ENCODE assay signal across 9 cellular contexts in the genomic region with DNA sequence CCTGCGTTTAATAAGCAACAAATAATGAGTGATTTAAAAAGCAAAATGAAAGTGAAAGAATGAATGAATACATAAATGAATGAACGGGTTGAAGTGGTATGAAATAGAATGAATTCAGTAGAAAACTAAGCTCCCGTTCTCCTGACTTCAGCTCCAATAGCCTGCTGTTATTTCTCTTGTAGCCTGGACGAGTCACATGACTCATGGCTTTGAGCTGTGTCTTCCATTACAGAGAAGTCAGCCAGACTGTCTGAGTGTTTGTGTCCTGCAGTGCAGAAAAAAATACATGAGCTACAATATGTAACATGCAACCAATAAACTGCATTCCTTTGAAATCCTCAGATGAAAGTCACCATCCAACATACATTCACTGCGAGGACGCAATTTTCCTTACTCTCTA. TPM values are rescaled to one million over a fixed set of nuclear protein-coding genes. Genes with fewer than 3 reads are reported as not detected.
DNase-seq lines count a peak whose midpoint lies in the region; ATAC-seq and TF ChIP-seq lines count a peak whose summit lies in the region.
"Had no signal": no experiment of that assay in that cellular context is flagged by ENCODE, and none has a peak within 500 bp of the region (broad histone marks: within the 10 kb centered on the region; RNA-seq: fewer than 3 reads in every experiment).

No MANE protein-coding gene starts in this region.

- peak overlapping the region; percentile 40 for H2BK5ac ChIP-seq in IMR-90 (ENCODE audit: low read depth, low read length, poor library complexity, severe bottlenecking)

- H2BK20ac ChIP-seq in IMR-90 (ENCODE audit: low read depth, low read length): no peak overlapping the region

- H3K36me3 ChIP-seq in A673 (ENCODE audit: insufficient read depth, low read length, poor library complexity, severe bottlenecking) (no peaks in the 10 kb centered on the region), IMR-90 (ENCODE audit: control insufficient read depth, insufficient read depth, low read length) (no peaks in the 10 kb centered on the region), mucosa of descending colon (ENCODE audit: low read depth) (no peaks in the 10 kb centered on the region)

- H3K4me2 ChIP-seq in IMR-90 (ENCODE audit: low read depth, low read length): peak overlapping the region; percentile 27

- no peaks in the 10 kb centered on the region for H3K9me3 ChIP-seq in A673 (ENCODE audit: low read depth, low read length, poor library complexity, severe bottlenecking)
- H3K9me3 ChIP-seq in IMR-90 (ENCODE audit: control insufficient read depth, insufficient read depth, low read length): no peaks in the 10 kb centered on the region
- no peaks in the 10 kb centered on the region for H3K9me3 ChIP-seq in T-helper 17 cell (ENCODE audit: control insufficient read depth, low read length, poor library complexity, severe bottlenecking)
- no peaks in the 10 kb centered on the region for H3K9me3 ChIP-seq in mucosa of descending colon

- H3K4me3 ChIP-seq in A673 (ENCODE audit: low read depth, low read length, poor library complexity, severe bottlenecking) (no peak overlapping the region), IMR-90 (ENCODE audit: insufficient read depth, low read depth, low read length) (no peak overlapping the region), cardiac fibroblast (replicated peaks in 1 of 2; ENCODE audit: low read depth in 2 of 2, low read length in 2 of 2) (no peak overlapping the region), mucosa of descending colon (no peak overlapping the region)

- ATAC-seq in IMR-90 (ENCODE audit: low read depth) (peak; percentile 84), T-helper 17 cell (no peak), mucosa of descending colon (no peak)
- ATAC-seq in stimulated activated naive CD8-positive, alpha-beta T cell treated with anti-CD3 and anti-CD28 coated beads, Interleukin-15, amount 100 ng/mL, for 72 hours: no peak

- H4K8ac ChIP-seq in IMR-90 (ENCODE audit: low read depth in 2 of 2, low read length in 2 of 2): peak overlapping the region in 1 of 2 experiments; percentile 30; a peak in 2 of 4 replicates

- H3K36me3 Mint-ChIP-seq in nephron progenitor cell (ENCODE audit: low read depth) (no peaks in the 10 kb centered on the region), T-helper 17 cell (ENCODE audit: low read depth) (no peaks in the 10 kb centered on the region)

- DNase-seq in A673 (ENCODE audit: low spot score) (peak; percentile 68), IMR-90 (peak; percentile 84), cardiac fibroblast (ENCODE audit: low read depth in 2 of 2) (peak; percentile 68 to 76), medulla oblongata (ENCODE audit: extremely low spot score) (peak; percentile 76), nephron progenitor cell (no peak), T-helper 17 cell (no peak), mucosa of descending colon (no peak)
- DNase-seq in stimulated activated naive CD8-positive, alpha-beta T cell treated with anti-CD3 and anti-CD28 coated beads, Interleukin-15, amount 100 ng/mL, for 72 hours: no peak

- TF ChIP-seq CTCF in A673 (conservative IDR thresholded peaks at IDR 0.05; ENCODE audit: low read depth, low read length) (no peak), IMR-90 (conservative IDR thresholded peaks at IDR 0.05; ENCODE audit: low read depth, low read length) (no peak), cardiac fibroblast (IDR thresholded peaks at IDR 0.05; ENCODE audit: low read depth, low read length) (no peak), nephron progenitor cell (IDR thresholded peaks at IDR 0.05) (no peak), mucosa of descending colon (IDR thresholded peaks at IDR 0.05) (no peak)

- H3K9me3 Mint-ChIP-seq in stimulated activated naive CD8-positive, alpha-beta T cell treated with anti-CD3 and anti-CD28 coated beads, Interleukin-15, amount 100 ng/mL, for 72 hours: no peaks in the 10 kb centered on the region
- no peaks in the 10 kb centered on the region for H3K9me3 Mint-ChIP-seq in nephron progenitor cell

- H3K9ac ChIP-seq in IMR-90 (ENCODE audit: low read depth, low read length): no peak overlapping the region

- H3K27me3 ChIP-seq in A673 (replicated peaks; ENCODE audit: insufficient read depth, low read depth, low read length, poor library complexity): no peaks in the 10 kb centered on the region
- no peaks in the 10 kb centered on the region for H3K27me3 ChIP-seq in IMR-90 (ENCODE audit: control insufficient read depth, insufficient read depth, low read length)

- H2BK120ac ChIP-seq in IMR-90 (ENCODE audit: low read depth, low read length): no peak overlapping the region

- CTCF ChIA-PET in A673 (lab: Charles Lee) (no interaction called here), IMR-90 (lab: Yijun Ruan, JAX) (interaction anchor here (1.2 kb wide), 2 partner anchors 14 to 609 kb away, joined by 3 to 4 read pairs; no protein-coding TSS in a partner anchor)

- no peak overlapping the region for H3K4me3 Mint-ChIP-seq in stimulated activated naive CD8-positive, alpha-beta T cell treated with anti-CD3 and anti-CD28 coated beads, Interleukin-15, amount 100 ng/mL, for 72 hours
- no peak overlapping the region for H3K4me3 Mint-ChIP-seq in nephron progenitor cell
- no peak overlapping the region for H3K4me3 Mint-ChIP-seq in T-helper 17 cell

- H3K4me1 Mint-ChIP-seq in stimulated activated naive CD8-positive, alpha-beta T cell treated with anti-CD3 and anti-CD28 coated beads, Interleukin-15, amount 100 ng/mL, for 72 hours: no peaks in the 10 kb centered on the region
- H3K4me1 Mint-ChIP-seq in nephron progenitor cell (peaks cover 17% of the 10 kb centered on the region), T-helper 17 cell (no peaks in the 10 kb centered on the region)

- H3K4ac ChIP-seq in IMR-90 (ENCODE audit: low read depth, low read length): no peak overlapping the region

- H2AK9ac ChIP-seq in IMR-90 (replicated peaks; ENCODE audit: low read depth, low read length, poor library complexity): no peak overlapping the region

- dilution Hi-C loops in IMR-90 (cut with HindIII; ENCODE audit: low sequenced_read_pairs, unreplicated experiment): no loop called here

- H2AFZ ChIP-seq in IMR-90 (replicated peaks; ENCODE audit: low read length, poor library complexity): no peak overlapping the region

- TF ChIP-seq RAD21 in IMR-90 (IDR thresholded peaks at IDR 0.05; ENCODE audit: low read length): no peak

- no peak overlapping the region for H4K5ac ChIP-seq in IMR-90 (ENCODE audit: low read depth, low read length)

- H3K56ac ChIP-seq in IMR-90 (ENCODE audit: extremely low read depth, insufficient read depth, low read length): no peak overlapping the region

- no peak overlapping the region for H4K91ac ChIP-seq in IMR-90 (ENCODE audit: insufficient read depth, low read depth, low read length)

- in situ Hi-C loops in IMR-90 (cut with MboI; ENCODE audit: low sequenced_read_pairs): loop anchor here (25.0 kb wide), 1 partner anchor 981 kb away; no protein-coding TSS in a partner anchor

- 100% methylated on average over 1 of the region's 6 CpGs; no CpG with 5 or more reads in 1 of the 2 experiments for WGBS in IMR-90 (ENCODE audit: extremely low coverage in 2 of 2, insufficient read length in 1 of 2), 2 experiments

- no TSS peak for BruUV-seq in A673 (replicated peaks; lab: Mats Ljungman, UMichigan)
- no TSS peak for BruUV-seq in IMR-90 (replicated peaks; lab: Mats Ljungman, UMichigan)

- H3K79me1 ChIP-seq in IMR-90 (ENCODE audit: low read depth in 1 of 2, low read length in 2 of 2): no peaks in the 10 kb centered on the region

- H3K4me1 ChIP-seq in A673 (ENCODE audit: insufficient read depth, low read length, poor library complexity, severe bottlenecking) (peaks cover 31% of the 10 kb centered on the region), IMR-90 (ENCODE audit: control insufficient read depth, insufficient read depth, low read length) (peaks cover 7% of the 10 kb centered on the region), mucosa of descending colon (ENCODE audit: low read depth) (no peaks in the 10 kb centered on the region)

- H3K27me3 Mint-ChIP-seq in stimulated activated naive CD8-positive, alpha-beta T cell treated with anti-CD3 and anti-CD28 coated beads, Interleukin-15, amount 100 ng/mL, for 72 hours: peaks cover 8% of the 10 kb centered on the region
- peaks cover 3% of the 10 kb centered on the region for H3K27me3 Mint-ChIP-seq in nephron progenitor cell (ENCODE audit: low read depth, poor library complexity)
- H3K27me3 Mint-ChIP-seq in T-helper 17 cell: no peaks in the 10 kb centered on the region

- no peak overlapping the region for H3K27ac Mint-ChIP-seq in stimulated activated naive CD8-positive, alpha-beta T cell treated with anti-CD3 and anti-CD28 coated beads, Interleukin-15, amount 100 ng/mL, for 72 hours
- H3K27ac Mint-ChIP-seq in nephron progenitor cell (no peak overlapping the region), T-helper 17 cell (no peak overlapping the region)

- H2AK5ac ChIP-seq in IMR-90 (ENCODE audit: low read depth, low read length): no peak overlapping the region

- H4K20me1 ChIP-seq in IMR-90 (ENCODE audit: insufficient read depth, low read length): no peaks in the 10 kb centered on the region

- H3K14ac ChIP-seq in IMR-90 (replicated peaks; ENCODE audit: low read depth, low read length): peak overlapping the region; percentile 11; the same call in 1 of the 2 replicates

- H3K27ac ChIP-seq in A673 (ENCODE audit: low read depth, low read length, poor library complexity, severe bottlenecking): no peak overlapping the region
- no peak overlapping the region for H3K27ac ChIP-seq in IMR-90 (ENCODE audit: insufficient read depth, low read length)
- H3K27ac ChIP-seq: epithelial cell of prostate had no signal

- intact Hi-C loops in A673 (cut with micrococcal nuclease; ENCODE audit: unreplicated experiment): no loop called here
- intact Hi-C loops in IMR-90 (cut with micrococcal nuclease): no loop called here
- intact Hi-C loops in mucosa of descending colon (cut with DNase I, micrococcal nuclease): no loop called here

- H3K9me1 ChIP-seq in IMR-90 (ENCODE audit: insufficient read depth, low read length): peaks cover 3% of the 10 kb centered on the region

- peak overlapping the region; percentile 33; the same call in 1 of the 2 replicates for H3K18ac ChIP-seq in IMR-90 (ENCODE audit: low read depth, low read length)

- no peak overlapping the region for H3K23ac ChIP-seq in IMR-90 (ENCODE audit: low read depth, low read length)

- TF ChIP-seq POLR2A in IMR-90 (IDR thresholded peaks at IDR 0.05; ENCODE audit: low read depth, low read length): no peak

- no peak overlapping the region for H2BK15ac ChIP-seq in IMR-90 (ENCODE audit: low read depth, low read length)

- POLR2A ChIA-PET in A673 (lab: Charles Lee; ENCODE audit: low non-redundant PET) (no interaction called here), IMR-90 (lab: Charles Lee; ENCODE audit: unreplicated experiment) (interaction anchor here (0.6 kb wide), 1 partner anchor 69 kb away, joined by 3 read pairs; no protein-coding TSS in a partner anchor)

TF ChIP-seq in IMR-90, 13 proteins besides CTCF, POLR2A, EP300 and RAD21 (continues in another document):
- no peak for TF ChIP-seq SMC3 (IDR thresholded peaks at IDR 0.05; ENCODE audit: low read depth, low read length)

RNA-seq across cellular contexts. Expression of a gene that starts 21.2 kb away (rescaled TPM):
- total RNA-seq in A673 (2021) (26.2 and 27.0 TPM in 2 replicates), IMR-90 (2012; rRNA removed) (0.36 and 0.56 TPM in 2 replicates), T-helper 17 cell (not detected), mucosa of descending colon (10 to 100 TPM in 1 of 3 donors, 1 to 10 TPM in 2; 3.5 to 11.5 (median 4.2) TPM)
- 0.26 and 0.46 TPM in 2 replicates for polyA plus RNA-seq in IMR-90 (2012; rRNA removed)
- polyA plus RNA-seq in IMR-90 (2012; cell fraction: cytosol; rRNA removed): 0.13 and 0.14 TPM in 2 replicates
- polyA plus RNA-seq in IMR-90 (2012; cell fraction: nucleus; rRNA removed; ENCODE audit: low replicate concordance): 0.08 and 1.2 TPM in 2 replicates

Comparison
In these comparisons a context has a peak if more than half of its experiments do, and no peak if none do; other contexts are left out.
1. DNase-seq: peak in A673 (single experiment), IMR-90 (single experiment), cardiac fibroblast (2 of 2) and medulla oblongata (single experiment); none in stimulated activated naive CD8-positive, alpha-beta T cell treated with anti-CD3 and anti-CD28 coated beads, Interleukin-15, amount 100 ng/mL, for 72 hours (0 of 2), nephron progenitor cell (single experiment), T-helper 17 cell (0 of 3) and mucosa of descending colon (0 of 3).